Comparison of ENCODE assay signal across 1 cellular context in genomic region chr10:43606323-43607198, GRCh38.
TF ChIP-seq lines count a peak whose summit lies in the region.

TSS of gene ZNF485 (plus strand) at chr10:43606438. CDS start at chr10:43607051, 613 bp downstream.

TF ChIP-seq in HepG2, 621 proteins besides CTCF, POLR2A, EP300 and RAD21 (continued from another document and continues in another):
- TF ChIP-seq TFE3 (CRISPR knock-in tag; IDR thresholded peaks at IDR 0.05) (no peak), ZBTB34 (CRISPR knock-in tag; IDR thresholded peaks at IDR 0.05) (no peak), ZNF556 (CRISPR knock-in tag; IDR thresholded peaks at IDR 0.05; ENCODE audit: borderline replicate concordance) (no peak), ZFP62 (CRISPR knock-in tag; IDR thresholded peaks at IDR 0.05) (no peak), ARNTL (CRISPR knock-in tag; IDR thresholded peaks at IDR 0.05) (no peak), EED (CRISPR knock-in tag; IDR thresholded peaks at IDR 0.05) (0 out of 2 replicates have a peak, but pooled peaks have one; percentile 58), ZNF451 (CRISPR knock-in tag; IDR thresholded peaks at IDR 0.05) (no peak), TFAP4 (IDR thresholded peaks at IDR 0.05; ENCODE audit: borderline replicate concordance, low read depth) (no peak), MXD1 (CRISPR knock-in tag; IDR thresholded peaks at IDR 0.05) (peak; percentile 88; the same call in 1 of the 2 replicates), ZNF460 (CRISPR knock-in tag; IDR thresholded peaks at IDR 0.05; ENCODE audit: borderline replicate concordance) (no peak), MIER2 (CRISPR knock-in tag; IDR thresholded peaks at IDR 0.05) (no peak), FOXK1 (CRISPR knock-in tag; IDR thresholded peaks at IDR 0.05; ENCODE audit: borderline replicate concordance, low read depth) (no peak), MEIS1 (CRISPR knock-in tag; IDR thresholded peaks at IDR 0.05; ENCODE audit: borderline replicate concordance) (0 out of 2 replicates have a peak, but pooled peaks have one; percentile 37), STAT6 (CRISPR knock-in tag; IDR thresholded peaks at IDR 0.05; ENCODE audit: borderline replicate concordance) (no peak), TFDP2 (CRISPR knock-in tag; IDR thresholded peaks at IDR 0.05) (peak; percentile 42; the same call in 1 of the 2 replicates), NAIF1 (CRISPR knock-in tag; IDR thresholded peaks at IDR 0.05; ENCODE audit: borderline replicate concordance) (no peak), GATAD2A (CRISPR knock-in tag; IDR thresholded peaks at IDR 0.05) (no peak), MEF2D (CRISPR knock-in tag; IDR thresholded peaks at IDR 0.05) (peak; percentile 36; the same call in 1 of the 2 replicates), MTERF4 (CRISPR knock-in tag; IDR thresholded peaks at IDR 0.05) (no peak), GABPA (IDR thresholded peaks at IDR 0.05; ENCODE audit: low read depth, low read length) (peak; percentile 98), GABPA (CRISPR knock-in tag; IDR thresholded peaks at IDR 0.05; ENCODE audit: low read depth) (peak; percentile 97), SRSF9 (IDR thresholded peaks at IDR 0.05; ENCODE audit: borderline replicate concordance, insufficient read depth, low read depth, low read length, poor library complexity, severe bottlenecking) (no peak), ZSCAN29 (CRISPR knock-in tag; conservative IDR thresholded peaks at IDR 0.05) (no peak), MAZ (IDR thresholded peaks at IDR 0.05; ENCODE audit: borderline replicate concordance, low read depth, low read length) (no peak), MAZ (CRISPR knock-in tag; IDR thresholded peaks at IDR 0.05; ENCODE audit: low read depth) (no peak), ESRRA (CRISPR knock-in tag; IDR thresholded peaks at IDR 0.05; ENCODE audit: low read depth) (no peak), ZNF10 (CRISPR knock-in tag; IDR thresholded peaks at IDR 0.05; ENCODE audit: borderline replicate concordance, low read depth) (no peak), ZNF709 (CRISPR knock-in tag; IDR thresholded peaks at IDR 0.05) (peak; percentile 69; the same call in 1 of the 2 replicates), ZBTB40 (IDR thresholded peaks at IDR 0.05) (peak; percentile 70), ZBTB40 (CRISPR knock-in tag; IDR thresholded peaks at IDR 0.05) (peak; percentile 61; the same call in 1 of the 2 replicates), KAT8 (CRISPR knock-in tag; IDR thresholded peaks at IDR 0.05) (peak; percentile 45; the same call in 1 of the 2 replicates), E2F2 (CRISPR knock-in tag; IDR thresholded peaks at IDR 0.05; ENCODE audit: borderline replicate concordance) (no peak), ZNF468 (CRISPR knock-in tag; IDR thresholded peaks at IDR 0.05) (no peak), PRMT3 (CRISPR knock-in tag; IDR thresholded peaks at IDR 0.05; ENCODE audit: borderline replicate concordance, low read depth) (no peak), TP53 (CRISPR knock-in tag; conservative IDR thresholded peaks at IDR 0.05) (no peak), ZKSCAN5 (CRISPR knock-in tag; IDR thresholded peaks at IDR 0.05) (no peak), ETV5 (CRISPR knock-in tag; IDR thresholded peaks at IDR 0.05; ENCODE audit: borderline replicate concordance) (peak; percentile 42; the same call in 1 of the 2 replicates), ATF6 (CRISPR knock-in tag; conservative IDR thresholded peaks at IDR 0.05) (no peak), KLF11 (CRISPR knock-in tag; IDR thresholded peaks at IDR 0.05) (no peak)
